In the genomic region with DNA sequence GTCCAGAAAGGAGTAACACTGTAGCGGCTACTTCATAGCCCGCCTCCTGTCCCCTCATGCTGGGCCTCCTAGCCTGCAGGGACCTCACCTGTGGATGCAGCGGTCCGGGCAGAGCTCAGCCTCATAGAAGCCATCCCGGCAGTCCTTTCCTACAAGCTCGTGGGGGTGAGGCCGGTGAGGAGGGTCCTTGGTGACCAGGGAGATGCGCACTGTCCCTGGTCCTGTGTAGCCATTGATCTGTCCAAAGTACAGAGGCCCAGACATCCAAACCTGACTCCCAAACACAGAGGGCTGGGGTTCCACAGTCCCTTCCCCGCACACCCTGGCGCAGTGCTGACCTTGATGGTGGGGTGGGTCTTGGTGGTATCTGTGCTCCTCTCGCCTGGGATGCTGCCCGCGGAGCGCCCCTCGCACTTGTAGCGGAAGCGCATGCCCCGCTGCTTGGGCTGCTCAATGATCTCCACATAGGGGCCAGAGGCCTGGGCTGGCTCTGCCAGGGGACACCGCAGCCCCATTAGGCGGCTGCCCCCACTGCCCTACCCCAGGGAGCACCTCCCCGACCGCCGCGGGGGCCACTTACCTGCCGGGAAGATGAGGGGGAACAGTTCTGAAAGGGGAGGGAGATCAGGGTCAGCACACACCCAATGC, we compare ENCODE assay signal across 9 cellular contexts. TPM values are rescaled to one million over a fixed set of nuclear protein-coding genes. Genes with fewer than 3 reads are reported as not detected.
DNase-seq lines count a peak whose midpoint lies in the region; ATAC-seq and TF ChIP-seq lines count a peak whose summit lies in the region.
"Had no signal": no experiment of that assay in that cellular context is flagged by ENCODE, and none has a peak within 500 bp of the region (broad histone marks: within the 10 kb centered on the region; RNA-seq: fewer than 3 reads in every experiment).

No MANE protein-coding gene starts in this region.

- peak overlapping the region; percentile 93 for H3K4me3 ChIP-seq in upper lobe of right lung

- H3K27me3 Mint-ChIP-seq in activated naive CD4-positive, alpha-beta T cell treated with anti-CD3 and anti-CD28 coated beads, Interleukin-2, amount 10 ng/mL, durations not matched to agents 7 days and 5 days = no peaks in the 10 kb centered on the region
- H3K27me3 Mint-ChIP-seq in brain = peaks cover 5% of the 10 kb centered on the region

- H3K36me3 ChIP-seq in upper lobe of right lung = peaks cover 49% of the 10 kb centered on the region

- peak overlapping the region; percentile 83 for H3K4me3 Mint-ChIP-seq in activated naive CD4-positive, alpha-beta T cell treated with anti-CD3 and anti-CD28 coated beads, Interleukin-2, amount 10 ng/mL, durations not matched to agents 7 days and 5 days
- H3K4me3 Mint-ChIP-seq in brain = peak overlapping the region; percentile 82 to 90 (median 85)

- H3K9me3 ChIP-seq in upper lobe of right lung = no peaks in the 10 kb centered on the region

- no peak for TF ChIP-seq CTCF in brain (conservative IDR thresholded peaks at IDR 0.05)
- no peak for TF ChIP-seq CTCF in upper lobe of right lung (IDR thresholded peaks at IDR 0.05)

- in situ Hi-C loops in G401 (cut with HindIII; ENCODE audit: low sequenced_read_pairs) = no loop called here

- no peaks in the 10 kb centered on the region for H3K9me3 Mint-ChIP-seq in activated naive CD4-positive, alpha-beta T cell treated with anti-CD3 and anti-CD28 coated beads, Interleukin-2, amount 10 ng/mL, durations not matched to agents 7 days and 5 days
- H3K9me3 Mint-ChIP-seq in brain = no peaks in the 10 kb centered on the region

- DNase-seq in activated naive CD4-positive, alpha-beta T cell treated with anti-CD3 and anti-CD28 coated beads, Interleukin-2, amount 10 ng/mL, durations not matched to agents 7 days and 5 days = no peak
- no peak for DNase-seq in activated naive CD4-positive, alpha-beta T cell (lab: John Stamatoyannopoulos, UW)
- DNase-seq in medulla oblongata (ENCODE audit: extremely low spot score) (peak; percentile 1), upper lobe of right lung (no peak), NCI-H526 (lab: John Stamatoyannopoulos, UW) (no peak), G401 (ENCODE audit: low spot score) (no peak), ureter (ENCODE audit: low spot score) (no peak)
- DNase-seq: EL had no signal

- peaks cover 41% of the 10 kb centered on the region for H3K36me3 Mint-ChIP-seq in activated naive CD4-positive, alpha-beta T cell treated with anti-CD3 and anti-CD28 coated beads, Interleukin-2, amount 10 ng/mL, durations not matched to agents 7 days and 5 days
- H3K36me3 Mint-ChIP-seq in brain = peaks cover 39% of the 10 kb centered on the region

- peaks cover 41% of the 10 kb centered on the region for H3K4me1 Mint-ChIP-seq in activated naive CD4-positive, alpha-beta T cell treated with anti-CD3 and anti-CD28 coated beads, Interleukin-2, amount 10 ng/mL, durations not matched to agents 7 days and 5 days
- H3K4me1 Mint-ChIP-seq in brain = peaks cover 24% of the 10 kb centered on the region

- H3K27ac ChIP-seq in upper lobe of right lung = peak overlapping the region; percentile 99

- intact Hi-C loops in upper lobe of right lung (cut with DNase I) = no loop called here

- no peak for ATAC-seq in upper lobe of right lung

- CTCF ChIA-PET in activated naive CD4-positive, alpha-beta T cell treated with anti-CD3 and anti-CD28 coated beads, Interleukin-2, amount 10 ng/mL, durations not matched to agents 7 days and 5 days (lab: Charles Lee) = interaction anchor here (0.9 kb wide), 1 partner anchor 50 kb away, joined by 3 read pairs; a partner anchor contains a TSS

- H3K4me1 ChIP-seq in upper lobe of right lung = peaks cover 28% of the 10 kb centered on the region

- H3K27ac Mint-ChIP-seq in activated naive CD4-positive, alpha-beta T cell treated with anti-CD3 and anti-CD28 coated beads, Interleukin-2, amount 10 ng/mL, durations not matched to agents 7 days and 5 days = peak overlapping the region; percentile 87
- H3K27ac Mint-ChIP-seq in brain = peak overlapping the region in 4 of 5 experiments; percentile 53 to 90 (median 73)

- no peaks in the 10 kb centered on the region for H3K27me3 ChIP-seq in upper lobe of right lung

RNA-seq across cellular contexts. Expression of a gene that starts 1.0 kb away (rescaled TPM):
- 83.9 TPM for polyA plus RNA-seq in brain (ENCODE audit: insufficient read depth, low read depth, low replicate concordance)
- total RNA-seq in upper lobe of right lung = 68.2 TPM
- total RNA-seq in G401 (2014; rRNA removed; shearing (Covaris generic)) = 29.7 and 38.0 TPM in 2 replicates
- 97.9 TPM for total RNA-seq in ureter

RNA-seq across cellular contexts. Expression of a gene that starts 23.8 kb away (rescaled TPM):
- polyA plus RNA-seq in brain (ENCODE audit: insufficient read depth, low read depth, low replicate concordance) = 33.7 TPM
- total RNA-seq in upper lobe of right lung (86.5 TPM), ureter (40.3 TPM)
- 22.5 and 25.2 TPM in 2 replicates for total RNA-seq in G401 (2014; rRNA removed; shearing (Covaris generic))

RNA-seq across cellular contexts. Expression of a gene that starts 46.1 kb away (rescaled TPM):
- polyA plus RNA-seq in brain (ENCODE audit: insufficient read depth, low read depth, low replicate concordance) = 29.6 TPM
- total RNA-seq in upper lobe of right lung (34.0 TPM), ureter (57.6 TPM)
- total RNA-seq in G401 (2014; rRNA removed; shearing (Covaris generic)) = 27.4 and 29.0 TPM in 2 replicates

RNA-seq across cellular contexts. Expression of a gene that starts 47.7 kb away (rescaled TPM):
- 79.2 TPM for polyA plus RNA-seq in brain (ENCODE audit: insufficient read depth, low read depth, low replicate concordance)
- total RNA-seq in upper lobe of right lung (106 TPM), ureter (57.3 TPM)
- 32.6 and 34.3 TPM in 2 replicates for total RNA-seq in G401 (2014; rRNA removed; shearing (Covaris generic))

RNA-seq across cellular contexts. Expression of a gene that starts 50.3 kb away (rescaled TPM):
- 93.3 TPM for polyA plus RNA-seq in brain (ENCODE audit: insufficient read depth, low read depth, low replicate concordance)
- total RNA-seq in upper lobe of right lung = 77.5 TPM
- total RNA-seq in G401 (2014; rRNA removed; shearing (Covaris generic)) = 66.3 and 71.4 TPM in 2 replicates
- total RNA-seq in ureter = 74.8 TPM
